ENCODE assay signal across 9 cellular contexts in genomic region chr17:45101883-45102811, GRCh38. TPM values are rescaled to one million over a fixed set of nuclear protein-coding genes. Genes with fewer than 3 reads are reported as not detected.
DNase-seq lines count a peak whose midpoint lies in the region; ATAC-seq, FAIRE-seq and TF ChIP-seq lines count a peak whose summit lies in the region.
"Had no signal": no experiment of that assay in that cellular context is flagged by ENCODE, and none has a peak within 500 bp of the region (broad histone marks: within the 10 kb centered on the region; RNA-seq: fewer than 3 reads in every experiment).

No MANE protein-coding gene starts in this region.

- H3K4me2 ChIP-seq in BLaER1 treated with 17β-estradiol and CSF1 and Interleukin-3, amounts not matched to agents 10 nM and 100 nM: peak overlapping the region in 5 of 11 experiments; percentile 0 to 41 (median 9); a peak in 5 of 22 replicates
- peak overlapping the region; percentile 37 for H3K4me2 ChIP-seq in keratinocyte (ENCODE audit: control insufficient read depth, extremely low read depth, insufficient read depth, low read depth, low read length)

- H3K4me1 ChIP-seq in BLaER1 treated with 17β-estradiol and CSF1 and Interleukin-3, amounts not matched to agents 10 nM and 100 nM: peaks cover 0 to 20% (median 8%) of the 10 kb centered on the region in 10 experiments; a peak in 10 of 20 replicates
- H3K4me1 ChIP-seq in keratinocyte (ENCODE audit: control insufficient read depth, extremely low read depth, insufficient read depth, low read length): peaks cover 38% of the 10 kb centered on the region

- peaks cover 0 to 77% (median 15%) of the 10 kb centered on the region in 11 experiments; a peak in 12 of 22 replicates for H4K20me1 ChIP-seq in BLaER1 treated with 17β-estradiol and CSF1 and Interleukin-3, amounts not matched to agents 10 nM and 100 nM
- H4K20me1 ChIP-seq in keratinocyte (ENCODE audit: control insufficient read depth, extremely low read depth, insufficient read depth, low read length): peaks cover 6% of the 10 kb centered on the region

- FAIRE-seq in keratinocyte (lab: Jason Lieb, UNC): peak; percentile 93

- no peak overlapping the region for H2AFZ ChIP-seq in keratinocyte (ENCODE audit: control insufficient read depth, low read length)

- DNase-seq in amniotic stem cell (lab: John Stamatoyannopoulos, UW) (peak; percentile 58), keratinocyte (ENCODE audit: low read depth, low spot score) (no peak), NCI-H82 (lab: John Stamatoyannopoulos, UW) (no peak), SK-N-DZ (ENCODE audit: low spot score) (no peak)
- DNase-seq: NCI-H774; retina; stimulated activated naive CD4-positive, alpha-beta T cell had no signal

- no peak for TF ChIP-seq CTCF in keratinocyte (optimal IDR thresholded peaks at IDR 0.05 in 1 of 3, IDR thresholded peaks at IDR 0.05 in 1 of 3, conservative IDR thresholded peaks at IDR 0.05 in 1 of 3; ENCODE audit: extremely low read depth in 1 of 3, insufficient read depth in 2 of 3, low read length in 3 of 3)

- H3K79me2 ChIP-seq in keratinocyte (ENCODE audit: control insufficient read depth, insufficient read depth, low read length): no peaks in the 10 kb centered on the region

- peaks cover 94 to 100% (median 98%) of the 10 kb centered on the region in 11 experiments for H3K36me3 ChIP-seq in BLaER1 treated with 17β-estradiol and CSF1 and Interleukin-3, amounts not matched to agents 10 nM and 100 nM
- peaks cover 57 to 60% of the 10 kb centered on the region in 2 experiments for H3K36me3 ChIP-seq in keratinocyte (ENCODE audit: control insufficient read depth in 2 of 2, extremely low read depth in 1 of 2, insufficient read depth in 2 of 2, low read length in 2 of 2)

- no peak for ATAC-seq in HG03571 (IDR thresholded peaks at IDR 0.05; ENCODE audit: unreplicated experiment)

- H3K4me3 ChIP-seq in BLaER1 treated with 17β-estradiol and CSF1 and Interleukin-3, amounts not matched to agents 10 nM and 100 nM: no peak overlapping the region
- H3K4me3 ChIP-seq in keratinocyte (ENCODE audit: control insufficient read depth in 2 of 3, extremely low read depth in 1 of 3, insufficient read depth in 2 of 3, low read depth in 1 of 3, low read length in 3 of 3): peak overlapping the region in 1 of 3 experiments; percentile 4

- peak overlapping the region in 9 of 11 experiments; percentile 4 to 46 (median 20); a peak in 10 of 22 replicates for H3K9ac ChIP-seq in BLaER1 treated with 17β-estradiol and CSF1 and Interleukin-3, amounts not matched to agents 10 nM and 100 nM
- H3K9ac ChIP-seq in keratinocyte (ENCODE audit: control insufficient read depth, extremely low read depth, insufficient read depth, low read length): peak overlapping the region; percentile 36

- dilution Hi-C loops in keratinocyte (cut with MboI; ENCODE audit: extremely low pct_ligation_motif_present, low sequenced_read_pairs): no loop called here

- peak overlapping the region in 4 of 11 experiments; percentile 8 to 53 (median 37); a peak in 6 of 22 replicates for H3K27ac ChIP-seq in BLaER1 treated with 17β-estradiol and CSF1 and Interleukin-3, amounts not matched to agents 10 nM and 100 nM
- peak overlapping the region; percentile 45 for H3K27ac ChIP-seq in keratinocyte (ENCODE audit: control insufficient read depth, insufficient read depth, low read length)

- no peaks in the 10 kb centered on the region for H3K9me3 ChIP-seq in BLaER1 treated with 17β-estradiol and CSF1 and Interleukin-3, amounts not matched to agents 10 nM and 100 nM (replicated peaks in 1 of 11)
- no peaks in the 10 kb centered on the region for H3K9me3 ChIP-seq in keratinocyte (ENCODE audit: control insufficient read depth, low read depth, low read length)

- H3K9me1 ChIP-seq in keratinocyte (ENCODE audit: control insufficient read depth, extremely low read depth, insufficient read depth, low read length): no peaks in the 10 kb centered on the region

- H3K27me3 ChIP-seq in BLaER1 treated with 17β-estradiol and CSF1 and Interleukin-3, amounts not matched to agents 10 nM and 100 nM: no peaks in the 10 kb centered on the region
- no peaks in the 10 kb centered on the region for H3K27me3 ChIP-seq in keratinocyte (ENCODE audit: control insufficient read depth, extremely low read depth, insufficient read depth, low read length)

RNA-seq across cellular contexts. Expression of gene PLCD3, which starts 30.2 kb away (rescaled TPM):
- 53.3 to 86.4 TPM (median 75.7 TPM) in 3 replicates for polyA plus RNA-seq in keratinocyte
- 27.6 TPM for polyA plus RNA-seq in keratinocyte (2011; ENCODE audit: low read depth)
- 44.0 and 93.3 TPM in 2 replicates for polyA plus RNA-seq in keratinocyte (2011; cell fraction: cytosol; rRNA removed)
- 46.4 and 64.5 TPM in 2 replicates for polyA plus RNA-seq in keratinocyte (2011; cell fraction: nucleus; rRNA removed)
- 32.9 and 85.2 TPM in 2 replicates for polyA plus RNA-seq in keratinocyte (2012; ENCODE audit: low replicate concordance)
- polyA minus RNA-seq in keratinocyte: 77.9 to 252 TPM (median 124 TPM) in 3 replicates
- 136 TPM for polyA minus RNA-seq in keratinocyte (2011; cell fraction: cytosol; rRNA and poly(A)+ RNA removed)
- polyA minus RNA-seq in keratinocyte (2011; cell fraction: nucleus; rRNA and poly(A)+ RNA removed): 45.5 and 47.5 TPM in 2 replicates
- 14.7 and 16.2 TPM in 2 replicates for polyA plus RNA-seq in SK-N-DZ (2014; cell fraction: cytosol; rRNA removed)
- polyA plus RNA-seq in SK-N-DZ (2014; cell fraction: nucleus; rRNA removed): 17.1 and 17.3 TPM in 2 replicates

RNA-seq across cellular contexts. Expression of gene ACBD4, which starts 33.3 kb away (rescaled TPM):
- polyA plus RNA-seq in keratinocyte: 2.6 to 4.4 TPM (median 2.8 TPM) in 3 replicates
- polyA plus RNA-seq in keratinocyte (2011; ENCODE audit: low read depth): 4.6 TPM
- polyA plus RNA-seq in keratinocyte (2011; cell fraction: cytosol; rRNA removed): 1.8 and 2.8 TPM in 2 replicates
- polyA plus RNA-seq in keratinocyte (2011; cell fraction: nucleus; rRNA removed): 7.9 and 11.8 TPM in 2 replicates
- 3.5 and 7.2 TPM in 2 replicates for polyA plus RNA-seq in keratinocyte (2012; ENCODE audit: low replicate concordance)
- polyA minus RNA-seq in keratinocyte: 1.3 to 3.9 TPM (median 3.9 TPM) in 3 replicates
- polyA minus RNA-seq in keratinocyte (2011; cell fraction: cytosol; rRNA and poly(A)+ RNA removed): 5.0 TPM
- polyA minus RNA-seq in keratinocyte (2011; cell fraction: nucleus; rRNA and poly(A)+ RNA removed): 3.8 and 7.3 TPM in 2 replicates
- 6.4 TPM in 2 replicates for polyA plus RNA-seq in SK-N-DZ (2014; cell fraction: cytosol; rRNA removed)
- 21.1 and 23.7 TPM in 2 replicates for polyA plus RNA-seq in SK-N-DZ (2014; cell fraction: nucleus; rRNA removed)

RNA-seq across cellular contexts. Expression of gene NMT1, which starts 41.0 kb away (rescaled TPM):
- 75.9 to 101 TPM (median 92.3 TPM) in 3 replicates for polyA plus RNA-seq in keratinocyte
- polyA plus RNA-seq in keratinocyte (2011; ENCODE audit: low read depth): 239 TPM
- polyA plus RNA-seq in keratinocyte (2011; cell fraction: cytosol; rRNA removed): 47.2 and 55.5 TPM in 2 replicates
- polyA plus RNA-seq in keratinocyte (2011; cell fraction: nucleus; rRNA removed): 59.9 and 68.3 TPM in 2 replicates
- 107 and 154 TPM in 2 replicates for polyA plus RNA-seq in keratinocyte (2012; ENCODE audit: low replicate concordance)
- polyA minus RNA-seq in keratinocyte: 42.2 to 74.7 TPM (median 53.7 TPM) in 3 replicates
- polyA minus RNA-seq in keratinocyte (2011; cell fraction: cytosol; rRNA and poly(A)+ RNA removed): 446 TPM
- polyA minus RNA-seq in keratinocyte (2011; cell fraction: nucleus; rRNA and poly(A)+ RNA removed): 32.5 and 42.7 TPM in 2 replicates
- 85.8 and 99.3 TPM in 2 replicates for polyA plus RNA-seq in SK-N-DZ (2014; cell fraction: cytosol; rRNA removed)
- polyA plus RNA-seq in SK-N-DZ (2014; cell fraction: nucleus; rRNA removed): 81.4 and 99.2 TPM in 2 replicates

RNA-seq across cellular contexts. Expression of gene HEXIM1, which starts 46.1 kb away (rescaled TPM):
- 15.3 to 22.2 TPM (median 19.9 TPM) in 3 replicates for polyA plus RNA-seq in keratinocyte
- polyA plus RNA-seq in keratinocyte (2011; ENCODE audit: low read depth): 17.4 TPM
- polyA plus RNA-seq in keratinocyte (2011; cell fraction: cytosol; rRNA removed): 13.2 and 16.9 TPM in 2 replicates
- polyA plus RNA-seq in keratinocyte (2011; cell fraction: nucleus; rRNA removed): 55.2 and 57.6 TPM in 2 replicates
- 20.4 and 40.9 TPM in 2 replicates for polyA plus RNA-seq in keratinocyte (2012; ENCODE audit: low replicate concordance)
- 6.6 to 11.5 TPM (median 6.8 TPM) in 3 replicates for polyA minus RNA-seq in keratinocyte
- polyA minus RNA-seq in keratinocyte (2011; cell fraction: cytosol; rRNA and poly(A)+ RNA removed): 13.8 TPM
- polyA minus RNA-seq in keratinocyte (2011; cell fraction: nucleus; rRNA and poly(A)+ RNA removed): 12.7 and 19.0 TPM in 2 replicates
- polyA plus RNA-seq in SK-N-DZ (2014; cell fraction: cytosol; rRNA removed): 1.4 TPM in 2 replicates
- polyA plus RNA-seq in SK-N-DZ (2014; cell fraction: nucleus; rRNA removed): 0.97 and 2.7 TPM in 2 replicates

RNA-seq across cellular contexts. Expression of gene DCAKD, which starts 50.7 kb away (rescaled TPM):
- polyA plus RNA-seq in keratinocyte: 18.7 to 27.6 TPM (median 22.8 TPM) in 3 replicates
- polyA plus RNA-seq in keratinocyte (2011; ENCODE audit: low read depth): 10.3 TPM
- 19.2 and 26.4 TPM in 2 replicates for polyA plus RNA-seq in keratinocyte (2011; cell fraction: cytosol; rRNA removed)
- polyA plus RNA-seq in keratinocyte (2011; cell fraction: nucleus; rRNA removed): 37.1 and 50.9 TPM in 2 replicates
- polyA plus RNA-seq in keratinocyte (2012; ENCODE audit: low replicate concordance): 26.6 and 27.7 TPM in 2 replicates
- 36.2 to 67.9 TPM (median 47.1 TPM) in 3 replicates for polyA minus RNA-seq in keratinocyte
- polyA minus RNA-seq in keratinocyte (2011; cell fraction: cytosol; rRNA and poly(A)+ RNA removed): 64.3 TPM
- polyA minus RNA-seq in keratinocyte (2011; cell fraction: nucleus; rRNA and poly(A)+ RNA removed): 27.6 and 31.8 TPM in 2 replicates
- 92.0 and 101 TPM in 2 replicates for polyA plus RNA-seq in SK-N-DZ (2014; cell fraction: cytosol; rRNA removed)
- 33.9 and 41.3 TPM in 2 replicates for polyA plus RNA-seq in SK-N-DZ (2014; cell fraction: nucleus; rRNA removed)
